ENCODE assay signal across 37 cellular contexts in genomic region chr10:112847778-112848177, GRCh38.
"Had no signal": no experiment of that assay in that cellular context is flagged by ENCODE, and none has a peak within 500 bp of the region (broad histone marks: within the 10 kb centered on the region; RNA-seq: fewer than 3 reads in every experiment).

No MANE protein-coding gene starts in this region.

- H3K27ac ChIP-seq: ascending aorta, cardiac muscle cell, VCaP had no signal

- H3K4me3 Mint-ChIP-seq: activated B cell treated with CpG ODN at 0.5 μM for 24 hours; activated CD4-positive, alpha-beta memory T cell treated with anti-CD3 and anti-CD28 coated beads for 36 hours; activated CD4-positive, alpha-beta T cell treated with anti-CD3 and anti-CD28 coated beads, Interleukin-2, amount 10 ng/mL, durations not matched to agents 24 days and 14 days; activated CD8-positive, alpha-beta T cell treated with anti-CD3 and anti-CD28 coated beads for 36 hours; activated naive CD4-positive, alpha-beta T cell treated with anti-CD3 and anti-CD28 coated beads, Interleukin-2, amount 10 ng/mL, durations not matched to agents 7 days and 5 days; activated naive CD4-positive, alpha-beta T cell treated with anti-CD3 and anti-CD28 coated beads, Interleukin-2, amount 50 U/mL, for 24 hours; activated naive CD8-positive, alpha-beta T cell; activated naive CD8-positive, alpha-beta T cell treated with anti-CD3 and anti-CD28 coated beads, Interleukin-2, amount 10 ng/mL, durations not matched to agents 7 days and 5 days; activated naive CD8-positive, alpha-beta T cell treated with anti-CD3 and anti-CD28 coated beads, Interleukin-2, amount 50 U/mL, for 24 hours; activated T-cell treated with anti-CD3 and anti-CD28 coated beads, Interleukin-2, amount 50 U/mL, for 4 hours; activated T-cell treated with anti-CD3 and anti-CD28 coated beads, Interleukin-2, amount 50 U/mL, for 72 hours; activated T-helper 1 cell treated with anti-CD3 and anti-CD28 coated beads, Interleukin-12 subunit alpha, Interleukin-12 subunit beta, Interleukin-2, Interleukin-4 antibody, amounts not matched to agents 30 ng/mL and 10 ng/mL and 1 ng/mL, durations not matched to agents 14 hours and 24 hours and 36 hours; activated T-helper 17 cell treated with anti-CD3 and anti-CD28 coated beads, Interleukin-2, amount 50 U/mL, for 72 hours; brain; central memory CD8-positive, alpha-beta T cell; T-helper 1 cell treated with Interleukin-12 subunit alpha and Interleukin-12 subunit beta and Interleukin-4 antibody, amounts not matched to agents 30 μg/mL and 1 μg/mL, for 36 hours; T-helper 2 cell treated with Interferon-gamma antibody and Interleukin-4, amounts not matched to agents 5 μg/mL and 100 μg/mL, for 36 hours had no signal

- ATAC-seq: activated CD8-positive, alpha-beta T cell treated with anti-CD3 and anti-CD28 coated beads for 36 hours; activated naive CD8-positive, alpha-beta T cell treated with anti-CD3 and anti-CD28 coated beads, Interleukin-2, amount 50 U/mL, for 24 hours; activated T-cell treated with anti-CD3 and anti-CD28 coated beads, Interleukin-2, amount 50 U/mL, for 4 hours; activated T-cell treated with anti-CD3 and anti-CD28 coated beads, Interleukin-2, amount 50 U/mL, for 72 hours; activated T-helper 17 cell treated with anti-CD3 and anti-CD28 coated beads, Interleukin-2, amount 50 U/mL, for 72 hours had no signal

- H3K27me3 Mint-ChIP-seq: activated B cell treated with CpG ODN at 0.5 μM for 24 hours; activated CD4-positive, alpha-beta memory T cell treated with anti-CD3 and anti-CD28 coated beads for 36 hours; activated CD4-positive, alpha-beta T cell treated with anti-CD3 and anti-CD28 coated beads, Interleukin-2, amount 10 ng/mL, durations not matched to agents 24 days and 14 days; activated CD8-positive, alpha-beta T cell treated with anti-CD3 and anti-CD28 coated beads for 36 hours; activated naive CD4-positive, alpha-beta T cell treated with anti-CD3 and anti-CD28 coated beads, Interleukin-2, amount 10 ng/mL, durations not matched to agents 7 days and 5 days; activated naive CD4-positive, alpha-beta T cell treated with anti-CD3 and anti-CD28 coated beads, Interleukin-2, amount 50 U/mL, for 24 hours; activated naive CD8-positive, alpha-beta T cell; activated naive CD8-positive, alpha-beta T cell treated with anti-CD3 and anti-CD28 coated beads, Interleukin-2, amount 50 U/mL, for 24 hours; activated T-helper 17 cell treated with anti-CD3 and anti-CD28 coated beads, Interleukin-2, amount 50 U/mL, for 72 hours; brain; central memory CD8-positive, alpha-beta T cell had no signal

- H3K27me3 ChIP-seq: ascending aorta, cardiac muscle cell had no signal

- H3K4me1 ChIP-seq: ascending aorta had no signal

- H3K4me1 Mint-ChIP-seq: activated CD4-positive, alpha-beta T cell treated with anti-CD3 and anti-CD28 coated beads, Interleukin-2, amount 10 ng/mL, durations not matched to agents 24 days and 14 days; activated naive CD4-positive, alpha-beta T cell treated with anti-CD3 and anti-CD28 coated beads, Interleukin-2, amount 10 ng/mL, durations not matched to agents 7 days and 5 days; activated naive CD4-positive, alpha-beta T cell treated with anti-CD3 and anti-CD28 coated beads, Interleukin-2, amount 50 U/mL, for 24 hours; activated naive CD8-positive, alpha-beta T cell treated with anti-CD3 and anti-CD28 coated beads, Interleukin-2, amount 10 ng/mL, durations not matched to agents 7 days and 5 days; activated T-helper 17 cell treated with anti-CD3 and anti-CD28 coated beads, Interleukin-2, amount 50 U/mL, for 72 hours; central memory CD8-positive, alpha-beta T cell had no signal

- DNase-seq: activated B cell treated with CpG ODN at 0.5 μM for 24 hours; activated CD4-positive, alpha-beta memory T cell treated with anti-CD3 and anti-CD28 coated beads for 36 hours; activated CD4-positive, alpha-beta T cell treated with anti-CD3 and anti-CD28 coated beads for 4 hours; activated CD4-positive, alpha-beta T cell treated with anti-CD3 and anti-CD28 coated beads, Interleukin-2, amount 10 ng/mL, durations not matched to agents 24 days and 14 days; activated CD4-positive, alpha-beta T cell treated with anti-CD3 and anti-CD28 coated beads, Interleukin-2, amount 50 U/mL, for 1 hour; activated CD4-positive, alpha-beta T cell treated with anti-CD3 and anti-CD28 coated beads, Interleukin-2, amount 50 U/mL, for 4 hours; activated CD4-positive, CD25-positive, alpha-beta regulatory T cell treated with anti-CD3 and anti-CD28 coated beads, Interleukin-2, amount 50 U/mL, for 72 hours; activated CD8-positive, alpha-beta memory T cell treated with anti-CD3 and anti-CD28 coated beads, Interleukin-2, amount 50 U/mL, for 4 hours; activated CD8-positive, alpha-beta T cell treated with anti-CD3 and anti-CD28 coated beads for 36 hours; activated gamma-delta T cell; activated naive CD4-positive, alpha-beta T cell treated with anti-CD3 and anti-CD28 coated beads, Interleukin-2, amount 10 ng/mL, durations not matched to agents 7 days and 5 days; activated naive CD4-positive, alpha-beta T cell treated with Interleukin-2 at 50 U/mL for 16 hours; activated naive CD8-positive, alpha-beta T cell treated with anti-CD3 and anti-CD28 coated beads, Interleukin-2, amount 10 ng/mL, durations not matched to agents 7 days and 5 days; activated naive CD8-positive, alpha-beta T cell treated with anti-CD3 and anti-CD28 coated beads, Interleukin-2, amount 50 U/mL, for 24 hours; activated T-cell treated with anti-CD3 and anti-CD28 coated beads for 4 hours; activated T-cell treated with anti-CD3 and anti-CD28 coated beads, Interleukin-2, amount 50 U/mL, for 1 hour; activated T-cell treated with anti-CD3 and anti-CD28 coated beads, Interleukin-2, amount 50 U/mL, for 4 hours; activated T-cell treated with anti-CD3 and anti-CD28 coated beads, Interleukin-2, amount 50 U/mL, for 72 hours; amygdala; anterior cingulate cortex; caudate nucleus; cerebellar nuclear complex; T-helper 2 cell; T-helper 9 cell had no signal

- H3K4me3 ChIP-seq: ascending aorta, cardiac muscle cell had no signal

- H3K36me3 ChIP-seq: ascending aorta, cardiac muscle cell had no signal

- H3K27ac Mint-ChIP-seq: activated B cell treated with CpG ODN at 0.5 μM for 24 hours; activated CD4-positive, alpha-beta memory T cell treated with anti-CD3 and anti-CD28 coated beads for 36 hours; activated CD4-positive, alpha-beta T cell treated with anti-CD3 and anti-CD28 coated beads, Interleukin-2, amount 10 ng/mL, durations not matched to agents 24 days and 14 days; activated CD8-positive, alpha-beta T cell treated with anti-CD3 and anti-CD28 coated beads for 36 hours; activated naive CD4-positive, alpha-beta T cell treated with anti-CD3 and anti-CD28 coated beads, Interleukin-2, amount 10 ng/mL, durations not matched to agents 7 days and 5 days; activated naive CD4-positive, alpha-beta T cell treated with anti-CD3 and anti-CD28 coated beads, Interleukin-2, amount 50 U/mL, for 24 hours; activated naive CD8-positive, alpha-beta T cell; activated naive CD8-positive, alpha-beta T cell treated with anti-CD3 and anti-CD28 coated beads, Interleukin-2, amount 10 ng/mL, durations not matched to agents 7 days and 5 days; activated naive CD8-positive, alpha-beta T cell treated with anti-CD3 and anti-CD28 coated beads, Interleukin-2, amount 50 U/mL, for 24 hours; activated T-cell treated with anti-CD3 and anti-CD28 coated beads, Interleukin-2, amount 50 U/mL, for 72 hours; activated T-helper 1 cell treated with anti-CD3 and anti-CD28 coated beads, Interleukin-12 subunit alpha, Interleukin-12 subunit beta, Interleukin-2, Interleukin-4 antibody, amounts not matched to agents 30 ng/mL and 10 ng/mL and 1 ng/mL, durations not matched to agents 14 hours and 24 hours and 36 hours; activated T-helper 17 cell treated with anti-CD3 and anti-CD28 coated beads, Interleukin-2, amount 50 U/mL, for 72 hours; brain; T-helper 1 cell treated with Interleukin-12 subunit alpha and Interleukin-12 subunit beta and Interleukin-4 antibody, amounts not matched to agents 30 μg/mL and 1 μg/mL, for 36 hours; T-helper 2 cell treated with Interferon-gamma antibody and Interleukin-4, amounts not matched to agents 5 μg/mL and 100 μg/mL, for 36 hours had no signal

- FAIRE-seq: bronchial epithelial cell, TTC549 had no signal
